ENCODE assay signal across 18 cellular contexts in the genomic region with DNA sequence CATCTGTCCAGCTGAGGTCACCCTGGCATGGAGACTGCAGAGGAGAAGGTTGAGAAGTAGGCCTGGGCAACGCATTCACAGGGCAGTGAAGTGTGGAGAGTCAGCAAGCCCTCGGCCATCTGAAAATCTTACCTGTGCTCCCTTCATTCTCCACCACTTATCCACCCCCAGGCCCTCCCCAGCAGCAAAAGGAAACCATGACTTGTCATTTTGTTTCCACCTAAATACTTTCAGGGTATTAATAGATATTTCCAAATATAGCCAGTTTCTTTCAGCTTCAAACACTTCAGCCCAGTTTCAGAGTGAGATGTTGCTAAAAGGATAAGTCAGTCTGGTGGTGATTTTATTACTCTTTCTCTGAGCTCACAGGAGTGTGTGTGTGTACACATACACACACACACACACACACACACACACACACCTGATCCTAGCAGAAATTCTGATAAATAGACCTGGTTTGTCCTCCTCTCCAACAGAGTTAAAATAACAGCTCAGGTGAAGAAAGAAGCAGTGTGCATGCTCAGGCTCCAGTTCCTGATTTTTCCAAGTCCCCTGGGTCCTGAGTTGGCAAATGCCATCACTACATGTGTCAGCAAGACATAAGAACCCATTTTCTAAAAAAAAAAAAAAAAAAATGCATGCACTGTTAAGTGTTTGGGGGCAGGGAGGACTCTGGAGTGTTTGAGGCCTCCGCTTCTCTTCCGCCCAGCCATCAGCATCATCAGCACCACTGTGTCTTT.
DNase-seq lines count a peak whose midpoint lies in the region; ATAC-seq and TF ChIP-seq lines count a peak whose summit lies in the region.
"Had no signal": no experiment of that assay in that cellular context is flagged by ENCODE, and none has a peak within 500 bp of the region (broad histone marks: within the 10 kb centered on the region; RNA-seq: fewer than 3 reads in every experiment).

No MANE protein-coding gene starts in this region.

- H3K4me1 Mint-ChIP-seq in CD14-positive monocyte = peaks cover 5% of the 10 kb centered on the region
- H3K4me1 Mint-ChIP-seq: activated naive CD4-positive, alpha-beta T cell treated with anti-CD3 and anti-CD28 coated beads, Interleukin-2, amount 50 U/mL, for 24 hours had no signal

- no CpG with 5 or more reads among the region's 4 CpGs for WGBS in neuronal stem cell (ENCODE audit: extremely low coverage in 2 of 2, insufficient read length in 2 of 2, insufficient replicate concordance in 1 of 2), 2 donors

- H2BK120ac ChIP-seq in neuronal stem cell (ENCODE audit: low read depth, low read length) = no peak overlapping the region

- DNase-seq in neuronal stem cell (ENCODE audit: low spot score) = no peak
- no peak for DNase-seq in ecto neural progenitor cell (ENCODE audit: low spot score)
- no peak for DNase-seq in CD14-positive monocyte (ENCODE audit: low spot score)
- DNase-seq in SIG-M5 treated with dmso at 0.1 percent for 504 hours (lab: John Stamatoyannopoulos, UW; ENCODE audit: unreplicated experiment) = no peak
- no peak for DNase-seq in NCI-H526 treated with DMSO at 0.1 percent for 48 hours (lab: John Stamatoyannopoulos, UW)
- DNase-seq: activated CD4-positive, alpha-beta T cell treated with anti-CD3 and anti-CD28 coated beads for 4 hours; dermis blood vessel endothelial cell; erythroblast; NCI-H1694 treated with DMSO at 0.1 percent for 48 hours; stimulated activated CD4-positive, alpha-beta T cell treated with anti-CD3 and anti-CD28 coated beads, Interleukin-4, amount 100 ng/mL, for 24 hours; stimulated activated CD8-positive, alpha-beta memory T cell treated with anti-CD3 and anti-CD28 coated beads, Interleukin-4, amount 100 ng/mL, for 48 hours; T-helper 9 cell had no signal

- H3K27ac ChIP-seq in neuronal stem cell (replicated peaks; ENCODE audit: low read length) = no peak overlapping the region
- H3K27ac ChIP-seq: SJSA1, skin epidermis had no signal

- peaks cover 0 to 40% of the 10 kb centered on the region in 2 donors for H3K36me3 Mint-ChIP-seq in CD14-positive monocyte
- H3K36me3 Mint-ChIP-seq: activated naive CD4-positive, alpha-beta T cell treated with anti-CD3 and anti-CD28 coated beads, Interleukin-2, amount 50 U/mL, for 24 hours had no signal

- peak; percentile 57 for ATAC-seq in GM18519 (IDR thresholded peaks at IDR 0.05; ENCODE audit: low FRiP score, unreplicated experiment)
- peak; percentile 61 for ATAC-seq in GM21528 (IDR thresholded peaks at IDR 0.05; ENCODE audit: low FRiP score, unreplicated experiment)
- ATAC-seq in HG03095 (IDR thresholded peaks at IDR 0.05; ENCODE audit: unreplicated experiment) = peak; percentile 88

- H3K9me3 ChIP-seq in neuronal stem cell (replicated peaks in 1 of 2; ENCODE audit: control insufficient read depth in 2 of 2, insufficient read depth in 1 of 2, low read depth in 1 of 2, low read length in 2 of 2) = peaks cover 0 to 2% of the 10 kb centered on the region in 2 donors
- H3K9me3 ChIP-seq: SJSA1 had no signal

- H3K9me3 Mint-ChIP-seq in CD14-positive monocyte = peaks cover 0 to 6% (median 3%) of the 10 kb centered on the region in 7 donors
- H3K9me3 Mint-ChIP-seq: activated naive CD4-positive, alpha-beta T cell treated with anti-CD3 and anti-CD28 coated beads, Interleukin-2, amount 50 U/mL, for 24 hours had no signal

- TF ChIP-seq CTCF in CD14-positive monocyte (IDR thresholded peaks at IDR 0.05) = no peak

- H3K14ac ChIP-seq in neuronal stem cell (ENCODE audit: low read length) = peak overlapping the region; percentile 65

- no peak overlapping the region for H2AFZ ChIP-seq in neuronal stem cell (ENCODE audit: low read length)

- no peak overlapping the region for H3K27ac Mint-ChIP-seq in CD14-positive monocyte
- H3K27ac Mint-ChIP-seq: activated naive CD4-positive, alpha-beta T cell treated with anti-CD3 and anti-CD28 coated beads, Interleukin-2, amount 50 U/mL, for 24 hours had no signal

- no peak overlapping the region for H2AK5ac ChIP-seq in neuronal stem cell (ENCODE audit: low read depth, low read length)

- no peak overlapping the region for H3K4me3 ChIP-seq in neuronal stem cell (ENCODE audit: low read length in 2 of 2)
- H3K4me3 ChIP-seq: SJSA1, skin epidermis had no signal

- H3K36me3 ChIP-seq in neuronal stem cell (replicated peaks in 1 of 2; ENCODE audit: control insufficient read depth in 2 of 2, insufficient read depth in 2 of 2, low read length in 2 of 2) = no peaks in the 10 kb centered on the region
- H3K36me3 ChIP-seq: SJSA1 had no signal

- no peaks in the 10 kb centered on the region for H3K79me1 ChIP-seq in neuronal stem cell (ENCODE audit: low read depth, low read length)

- H3K23ac ChIP-seq in neuronal stem cell (ENCODE audit: low read depth, low read length, poor library complexity) = no peak overlapping the region

- H3K27me3 ChIP-seq in neuronal stem cell (ENCODE audit: control insufficient read depth in 3 of 3, insufficient read depth in 3 of 3, low read depth in 1 of 3, low read length in 3 of 3) = peaks cover 0 to 3% (median 0%) of the 10 kb centered on the region in 3 experiments
- H3K27me3 ChIP-seq: SJSA1 had no signal

- H3K4me1 ChIP-seq in neuronal stem cell (ENCODE audit: control insufficient read depth in 2 of 2, insufficient read depth in 1 of 2, low read depth in 1 of 2, low read length in 2 of 2) = no peaks in the 10 kb centered on the region
- H3K4me1 ChIP-seq: SJSA1 had no signal

- H2BK15ac ChIP-seq in neuronal stem cell (ENCODE audit: low read length) = no peak overlapping the region

- H4K8ac ChIP-seq in neuronal stem cell (ENCODE audit: low read depth, low read length) = no peak overlapping the region

- no peak overlapping the region for H2BK12ac ChIP-seq in neuronal stem cell (ENCODE audit: low read length)

- H3K4ac ChIP-seq in neuronal stem cell (ENCODE audit: low read length) = no peak overlapping the region

- H3K9ac ChIP-seq in neuronal stem cell (ENCODE audit: low read depth, low read length, poor library complexity) = no peak overlapping the region

- no peak overlapping the region for H3K18ac ChIP-seq in neuronal stem cell (ENCODE audit: low read length)

- H3K4me3 Mint-ChIP-seq in CD14-positive monocyte = no peak overlapping the region
- H3K4me3 Mint-ChIP-seq: activated naive CD4-positive, alpha-beta T cell treated with anti-CD3 and anti-CD28 coated beads, Interleukin-2, amount 50 U/mL, for 24 hours had no signal

- H3K27me3 Mint-ChIP-seq in CD14-positive monocyte (ENCODE audit: low read depth in 3 of 3) = peaks cover 0 to 3% (median 3%) of the 10 kb centered on the region in 3 donors

- no peak overlapping the region for H2BK5ac ChIP-seq in neuronal stem cell (ENCODE audit: low read length)

- H4K91ac ChIP-seq in neuronal stem cell (ENCODE audit: low read depth, low read length, poor library complexity) = no peak overlapping the region

- no peak overlapping the region for H3K4me2 ChIP-seq in neuronal stem cell (ENCODE audit: insufficient read depth, low read length, poor library complexity, severe bottlenecking)

- intact Hi-C loops in CD14-positive monocyte (cut with micrococcal nuclease) = no loop called here
